ENCODE assay signal across 39 cellular contexts in genomic region chr12:126912111-126912510, GRCh38.
"Had no signal": no experiment of that assay in that cellular context is flagged by ENCODE, and none has a peak within 500 bp of the region (broad histone marks: within the 10 kb centered on the region; RNA-seq: fewer than 3 reads in every experiment).

No MANE protein-coding gene starts in this region.

- ATAC-seq: activated naive CD4-positive, alpha-beta T cell treated with anti-CD3 and anti-CD28 coated beads, Interleukin-2, amount 50 U/mL, for 72 hours; activated naive CD8-positive, alpha-beta T cell treated with anti-CD3 and anti-CD28 coated beads, Interleukin-2, amount 50 U/mL, for 24 hours; activated T-cell treated with anti-CD3 and anti-CD28 coated beads, Interleukin-2, amount 50 U/mL, for 4 hours; activated T-cell treated with anti-CD3 and anti-CD28 coated beads, Interleukin-2, amount 50 U/mL, for 72 hours; activated T-helper 17 cell treated with anti-CD3 and anti-CD28 coated beads, Interleukin-2, amount 50 U/mL, for 72 hours; body of pancreas had no signal

- H3K4me1 Mint-ChIP-seq: activated naive CD4-positive, alpha-beta T cell treated with anti-CD3 and anti-CD28 coated beads, Interleukin-2, amount 10 ng/mL, durations not matched to agents 7 days and 5 days; activated naive CD4-positive, alpha-beta T cell treated with anti-CD3 and anti-CD28 coated beads, Interleukin-2, amount 50 U/mL, for 24 hours; activated naive CD8-positive, alpha-beta T cell treated with anti-CD3 and anti-CD28 coated beads for 36 hours; activated naive CD8-positive, alpha-beta T cell treated with anti-CD3 and anti-CD28 coated beads, Interleukin-2, amount 10 ng/mL, durations not matched to agents 7 days and 5 days; activated naive CD8-positive, alpha-beta T cell treated with anti-CD3 and anti-CD28 coated beads, Interleukin-2, amount 50 U/mL, for 24 hours; activated T-helper 17 cell treated with anti-CD3 and anti-CD28 coated beads, Interleukin-2, amount 50 U/mL, for 72 hours; central memory CD8-positive, alpha-beta T cell had no signal

- H3K27ac ChIP-seq: adrenal gland, ascending aorta, body of pancreas, brain microvascular endothelial cell, breast epithelium, cardiac muscle cell had no signal

- H3K9me3 ChIP-seq: adrenal gland, ascending aorta, body of pancreas, breast epithelium had no signal

- H3K4me1 ChIP-seq: adrenal gland, ascending aorta, breast epithelium had no signal

- H3K27me3 ChIP-seq: adrenal gland, ascending aorta, body of pancreas, brain microvascular endothelial cell, breast epithelium, cardiac muscle cell had no signal

- H3K4me3 ChIP-seq: adrenal gland, ascending aorta, body of pancreas, breast epithelium, cardiac muscle cell had no signal

- H3K27me3 Mint-ChIP-seq: activated naive CD4-positive, alpha-beta T cell treated with anti-CD3 and anti-CD28 coated beads, Interleukin-2, amount 10 ng/mL, durations not matched to agents 7 days and 5 days; activated naive CD8-positive, alpha-beta T cell treated with anti-CD3 and anti-CD28 coated beads, Interleukin-2, amount 10 ng/mL, durations not matched to agents 7 days and 5 days; brain had no signal

- H3K36me3 Mint-ChIP-seq: activated naive CD4-positive, alpha-beta T cell treated with anti-CD3 and anti-CD28 coated beads, Interleukin-2, amount 10 ng/mL, durations not matched to agents 7 days and 5 days; activated naive CD4-positive, alpha-beta T cell treated with anti-CD3 and anti-CD28 coated beads, Interleukin-2, amount 50 U/mL, for 24 hours; activated naive CD4-positive, alpha-beta T cell treated with anti-CD3 and anti-CD28 coated beads, Interleukin-2, amount 50 U/mL, for 72 hours; activated naive CD8-positive, alpha-beta T cell; activated naive CD8-positive, alpha-beta T cell treated with anti-CD3 and anti-CD28 coated beads for 36 hours; activated naive CD8-positive, alpha-beta T cell treated with anti-CD3 and anti-CD28 coated beads, Interleukin-2, amount 10 ng/mL, durations not matched to agents 7 days and 5 days; brain had no signal

- FAIRE-seq: astrocyte, bronchial epithelial cell had no signal

- H3K36me3 ChIP-seq: adrenal gland, ascending aorta, brain microvascular endothelial cell, breast epithelium, cardiac muscle cell had no signal

- H3K27ac Mint-ChIP-seq: activated naive CD4-positive, alpha-beta T cell treated with anti-CD3 and anti-CD28 coated beads for 36 hours; activated naive CD4-positive, alpha-beta T cell treated with anti-CD3 and anti-CD28 coated beads, Interleukin-2, amount 10 ng/mL, durations not matched to agents 7 days and 5 days; activated naive CD4-positive, alpha-beta T cell treated with anti-CD3 and anti-CD28 coated beads, Interleukin-2, amount 50 U/mL, for 24 hours; activated naive CD4-positive, alpha-beta T cell treated with anti-CD3 and anti-CD28 coated beads, Interleukin-2, amount 50 U/mL, for 72 hours; activated naive CD8-positive, alpha-beta T cell; activated naive CD8-positive, alpha-beta T cell treated with anti-CD3 and anti-CD28 coated beads for 36 hours; activated naive CD8-positive, alpha-beta T cell treated with anti-CD3 and anti-CD28 coated beads, Interleukin-2, amount 10 ng/mL, durations not matched to agents 7 days and 5 days; activated naive CD8-positive, alpha-beta T cell treated with anti-CD3 and anti-CD28 coated beads, Interleukin-2, amount 50 U/mL, for 24 hours; activated T-cell treated with anti-CD3 and anti-CD28 coated beads, Interleukin-2, amount 50 U/mL, for 24 hours; activated T-cell treated with anti-CD3 and anti-CD28 coated beads, Interleukin-2, amount 50 U/mL, for 72 hours; activated T-helper 1 cell treated with anti-CD3 and anti-CD28 coated beads, Interleukin-12 subunit alpha, Interleukin-12 subunit beta, Interleukin-2, Interleukin-4 antibody, amounts not matched to agents 30 ng/mL and 10 ng/mL and 1 ng/mL, durations not matched to agents 14 hours and 24 hours and 36 hours; activated T-helper 17 cell treated with anti-CD3 and anti-CD28 coated beads, Interleukin-2, amount 50 U/mL, for 72 hours; activated T-helper 2 cell treated with anti-CD3 and anti-CD28 coated beads, Interferon-gamma antibody, Interleukin-2, Interleukin-4, amounts not matched to agents 10 μg/mL and 5 μg/mL and 100 μg/mL, durations not matched to agents 14 hours and 24 hours and 36 hours; brain had no signal

- DNase-seq: activated effector memory CD4-positive, alpha-beta T cell treated with anti-CD3 and anti-CD28 coated beads, Interleukin-2, amount 50 U/mL, for 16 hours; activated effector memory CD4-positive, alpha-beta T cell treated with Interleukin-2 at 50 U/mL for 16 hours; activated gamma-delta T cell; activated gamma-delta T cell treated with Interleukin-2 at 50 U/mL for 16 hours; activated naive CD4-positive, alpha-beta T cell; activated naive CD4-positive, alpha-beta T cell treated with anti-CD3 and anti-CD28 coated beads for 36 hours; activated naive CD4-positive, alpha-beta T cell treated with anti-CD3 and anti-CD28 coated beads, Interleukin-2, amount 10 ng/mL, durations not matched to agents 7 days and 5 days; activated naive CD4-positive, alpha-beta T cell treated with anti-CD3 and anti-CD28 coated beads, Interleukin-2, amount 50 U/mL, for 16 hours; activated naive CD4-positive, alpha-beta T cell treated with Interleukin-2 at 50 U/mL for 16 hours; activated naive CD8-positive, alpha-beta T cell treated with anti-CD3 and anti-CD28 coated beads for 36 hours; activated naive CD8-positive, alpha-beta T cell treated with anti-CD3 and anti-CD28 coated beads, Interleukin-2, amount 10 ng/mL, durations not matched to agents 7 days and 5 days; activated naive CD8-positive, alpha-beta T cell treated with anti-CD3 and anti-CD28 coated beads, Interleukin-2, amount 50 U/mL, for 24 hours; activated T-cell treated with anti-CD3 and anti-CD28 coated beads, Interleukin-2, amount 50 U/mL, for 1 hour; activated T-cell treated with anti-CD3 and anti-CD28 coated beads, Interleukin-2, amount 50 U/mL, for 24 hours; activated T-cell treated with anti-CD3 and anti-CD28 coated beads, Interleukin-2, amount 50 U/mL, for 4 hours; activated T-cell treated with anti-CD3 and anti-CD28 coated beads, Interleukin-2, amount 50 U/mL, for 48 hours; activated T-cell treated with anti-CD3 and anti-CD28 coated beads, Interleukin-2, amount 50 U/mL, for 72 hours; adrenal gland; amniotic stem cell; amygdala; anterior cingulate cortex; aorta; body of pancreas; brain microvascular endothelial cell; central memory CD4-positive, alpha-beta T cell; cerebellar nuclear complex had no signal

- H3K9me3 Mint-ChIP-seq: activated naive CD4-positive, alpha-beta T cell treated with anti-CD3 and anti-CD28 coated beads for 36 hours; activated naive CD4-positive, alpha-beta T cell treated with anti-CD3 and anti-CD28 coated beads, Interleukin-2, amount 10 ng/mL, durations not matched to agents 7 days and 5 days; activated naive CD4-positive, alpha-beta T cell treated with anti-CD3 and anti-CD28 coated beads, Interleukin-2, amount 50 U/mL, for 24 hours; activated naive CD4-positive, alpha-beta T cell treated with anti-CD3 and anti-CD28 coated beads, Interleukin-2, amount 50 U/mL, for 72 hours; activated naive CD8-positive, alpha-beta T cell treated with anti-CD3 and anti-CD28 coated beads for 36 hours; activated naive CD8-positive, alpha-beta T cell treated with anti-CD3 and anti-CD28 coated beads, Interleukin-2, amount 10 ng/mL, durations not matched to agents 7 days and 5 days; activated naive CD8-positive, alpha-beta T cell treated with anti-CD3 and anti-CD28 coated beads, Interleukin-2, amount 50 U/mL, for 24 hours; activated T-cell treated with anti-CD3 and anti-CD28 coated beads, Interleukin-2, amount 50 U/mL, for 4 hours; activated T-helper 17 cell treated with anti-CD3 and anti-CD28 coated beads, Interleukin-2, amount 50 U/mL, for 72 hours; central memory CD8-positive, alpha-beta T cell had no signal

- H3K4me3 Mint-ChIP-seq: activated naive CD4-positive, alpha-beta T cell treated with anti-CD3 and anti-CD28 coated beads for 36 hours; activated naive CD4-positive, alpha-beta T cell treated with anti-CD3 and anti-CD28 coated beads, Interleukin-2, amount 10 ng/mL, durations not matched to agents 7 days and 5 days; activated naive CD4-positive, alpha-beta T cell treated with anti-CD3 and anti-CD28 coated beads, Interleukin-2, amount 50 U/mL, for 24 hours; activated naive CD8-positive, alpha-beta T cell; activated naive CD8-positive, alpha-beta T cell treated with anti-CD3 and anti-CD28 coated beads for 36 hours; activated naive CD8-positive, alpha-beta T cell treated with anti-CD3 and anti-CD28 coated beads, Interleukin-2, amount 10 ng/mL, durations not matched to agents 7 days and 5 days; activated naive CD8-positive, alpha-beta T cell treated with anti-CD3 and anti-CD28 coated beads, Interleukin-2, amount 50 U/mL, for 24 hours; activated T-cell treated with anti-CD3 and anti-CD28 coated beads, Interleukin-2, amount 50 U/mL, for 24 hours; activated T-cell treated with anti-CD3 and anti-CD28 coated beads, Interleukin-2, amount 50 U/mL, for 4 hours; activated T-cell treated with anti-CD3 and anti-CD28 coated beads, Interleukin-2, amount 50 U/mL, for 72 hours; activated T-helper 1 cell treated with anti-CD3 and anti-CD28 coated beads, Interleukin-12 subunit alpha, Interleukin-12 subunit beta, Interleukin-2, Interleukin-4 antibody, amounts not matched to agents 30 ng/mL and 10 ng/mL and 1 ng/mL, durations not matched to agents 14 hours and 24 hours and 36 hours; activated T-helper 17 cell treated with anti-CD3 and anti-CD28 coated beads, Interleukin-2, amount 50 U/mL, for 72 hours; brain; central memory CD8-positive, alpha-beta T cell had no signal
